8 cellular contexts compared by ENCODE assay signal in genomic region chr1:182391362-182392044, GRCh38. TPM values are rescaled to one million over a fixed set of nuclear protein-coding genes. Genes with fewer than 3 reads are reported as not detected.
DNase-seq lines count a peak whose midpoint lies in the region; ATAC-seq and TF ChIP-seq lines count a peak whose summit lies in the region.

Gene GLUL, minus strand, starts transcription at chr1:182391790. Its CDS starts 3,053 bp downstream, at chr1:182388737.

- peaks cover 8% of the 10 kb centered on the region for H3K4me1 ChIP-seq in ovary (ENCODE audit: insufficient read depth)
- peaks cover 0 to 41% (median 20%) of the 10 kb centered on the region in 4 donors for H3K4me1 ChIP-seq in tibial artery

- H3K4me3 ChIP-seq in HFF-Myc (replicated peaks; ENCODE audit: low read depth, low read length) (peak within 1 kb of the TSS; percentile 96), SK-N-MC (peak within 1 kb of the TSS; percentile 77), ovary (peak within 1 kb of the TSS; percentile 88), tibial artery (peak within 1 kb of the TSS; percentile 80 to 85)

- H3K9ac ChIP-seq in SK-N-MC (ENCODE audit: insufficient read length), result peak within 1 kb of the TSS; percentile 96

- peak; percentile 93 for ATAC-seq in Right ventricle myocardium inferior

- TF ChIP-seq POLR2A in ovary (IDR thresholded peaks at IDR 0.05), result peak; percentile 99

- peaks cover 14% of the 10 kb centered on the region for H3K4me1 Mint-ChIP-seq in activated naive CD8-positive, alpha-beta T cell treated with anti-CD3 and anti-CD28 coated beads for 36 hours

- peak within 1 kb of the TSS; percentile 67 for H3K27ac Mint-ChIP-seq in activated naive CD8-positive, alpha-beta T cell treated with anti-CD3 and anti-CD28 coated beads for 36 hours

- no peaks in the 10 kb centered on the region for H3K27me3 ChIP-seq in ovary
- H3K27me3 ChIP-seq in tibial artery, result no peaks in the 10 kb centered on the region

- intact Hi-C loops in Right ventricle myocardium inferior (cut with DNase I), result loop anchor here (1.0 to 5.0 kb wide), 4 partner anchors 101 to 248 kb away; no protein-coding TSS in a partner anchor
- intact Hi-C loops in ovary (cut with DNase I), result loop anchor here (2.0 to 10.0 kb wide), 4 partner anchors 184 to 307 kb away; no protein-coding TSS in a partner anchor
- intact Hi-C loops in tibial artery (cut with DNase I; ENCODE audit: low total_unique reads), result loop anchor here (2.0 to 10.0 kb wide), 3 partner anchors 211 to 367 kb away; partner anchors contain the start of gene RGS16

- peaks cover 33% of the 10 kb centered on the region for H3K36me3 ChIP-seq in SK-N-MC (ENCODE audit: insufficient read depth, low read length)
- H3K36me3 ChIP-seq in ovary, result no peaks in the 10 kb centered on the region
- H3K36me3 ChIP-seq in tibial artery, result peaks cover 22 to 44% (median 43%) of the 10 kb centered on the region in 3 donors

- H3K27me3 Mint-ChIP-seq in activated naive CD8-positive, alpha-beta T cell treated with anti-CD3 and anti-CD28 coated beads for 36 hours, result peaks cover 69% of the 10 kb centered on the region

- no peaks in the 10 kb centered on the region for H3K9me3 Mint-ChIP-seq in activated naive CD8-positive, alpha-beta T cell treated with anti-CD3 and anti-CD28 coated beads for 36 hours

- DNase-seq in GM04504 (ENCODE audit: low read depth) (peak; percentile 83), HFF-Myc (ENCODE audit: extremely low read depth, low read depth) (peak; percentile 39), MV-4-11 (lab: John Stamatoyannopoulos, UW) (peak; percentile 88), SK-N-MC (ENCODE audit: low read depth, low spot score) (peak; percentile 42), Right ventricle myocardium inferior (ENCODE audit: missing footprints) (peak; percentile 99), ovary (peak; percentile 97 to 98 (median 97)), tibial artery (peak; percentile 96 to 98)
- peak; percentile 62 for DNase-seq in activated naive CD8-positive, alpha-beta T cell treated with anti-CD3 and anti-CD28 coated beads for 36 hours

- TF ChIP-seq CTCF in HFF-Myc (IDR thresholded peaks at IDR 0.05; ENCODE audit: low read depth, low read length, missing control alignments) (no peak), ovary (IDR thresholded peaks at IDR 0.05) (peak; percentile 16 to 50 (median 26)), tibial artery (IDR thresholded peaks at IDR 0.05) (no peak)

- peaks cover 6% of the 10 kb centered on the region for H3K36me3 Mint-ChIP-seq in activated naive CD8-positive, alpha-beta T cell treated with anti-CD3 and anti-CD28 coated beads for 36 hours

- no peaks in the 10 kb centered on the region for H3K9me3 ChIP-seq in SK-N-MC (ENCODE audit: low read depth, low read length)
- H3K9me3 ChIP-seq in ovary, result no peaks in the 10 kb centered on the region
- H3K9me3 ChIP-seq in tibial artery, result no peaks in the 10 kb centered on the region

- 0 to 1% (median 0%) methylated on average over 64 to 70 of the region's 70 CpGs for WGBS in ovary, 3 donors

- H3K4me3 Mint-ChIP-seq in activated naive CD8-positive, alpha-beta T cell treated with anti-CD3 and anti-CD28 coated beads for 36 hours, result peak within 1 kb of the TSS; percentile 88

- no peak for TF ChIP-seq EP300 in ovary (IDR thresholded peaks at IDR 0.05)

- peak within 1 kb of the TSS; percentile 85 for H3K27ac ChIP-seq in SK-N-MC
- H3K27ac ChIP-seq in ovary, result peak within 1 kb of the TSS; percentile 93 to 95
- peak within 1 kb of the TSS; percentile 96 to 97 for H3K27ac ChIP-seq in tibial artery

RNA-seq across cellular contexts. Expression of gene GLUL, which starts in this region (rescaled TPM):
- total RNA-seq in activated naive CD8-positive, alpha-beta T cell treated with anti-CD3 and anti-CD28 coated beads for 36 hours, result 10 to 100 TPM; 24.0 to 25.2 TPM
- total RNA-seq in Right ventricle myocardium inferior, result 433 TPM
- 1,000 to 10,000 TPM in 5 of 7 donors, 100 to 1,000 TPM in 2; 605 to 1,338 (median 1,071) TPM for total RNA-seq in ovary
- polyA plus RNA-seq in ovary, result 100 to 1,000 TPM; 587 to 640 TPM

Comparison
In these comparisons a context has a peak if more than half of its experiments do, and no peak if none do; other contexts are left out.
1. Peak in every context shown above with its lines: DNase-seq, ATAC-seq, H3K4me3 ChIP-seq and H3K27ac ChIP-seq.
2. RNA of gene GLUL (total RNA-seq): 605 to 1,338 TPM in ovary and 433 TPM in Right ventricle myocardium inferior (single experiment); 24.0 to 25.2 TPM in activated naive CD8-positive, alpha-beta T cell treated with anti-CD3 and anti-CD28 coated beads for 36 hours; every median in the first group is over 10 times any median in the second.
3. DNase-seq: peak in every context shown above with its lines; median percentile 99 in Right ventricle myocardium inferior; 97 in ovary; 97 in tibial artery; 88 in MV-4-11; 83 in GM04504; 62 in activated naive CD8-positive, alpha-beta T cell treated with anti-CD3 and anti-CD28 coated beads for 36 hours; 42 in SK-N-MC; 39 in HFF-Myc.
4. CTCF ChIP-seq: peak in ovary (3 of 3); none in HFF-Myc (single experiment) and tibial artery (0 of 2).